ENCODE assay signal across 24 cellular contexts in genomic region chr5:10676224-10676623, GRCh38.
DNase-seq lines count a peak whose midpoint lies in the region; ATAC-seq and TF ChIP-seq lines count a peak whose summit lies in the region.
"Had no signal": no experiment of that assay in that cellular context is flagged by ENCODE, and none has a peak within 500 bp of the region (broad histone marks: within the 10 kb centered on the region; RNA-seq: fewer than 3 reads in every experiment).

No MANE protein-coding gene starts in this region.

- no peak for TF ChIP-seq CTCF in A673 (conservative IDR thresholded peaks at IDR 0.05; ENCODE audit: low read depth, low read length)

- BruUV-seq in A673 (replicated peaks; lab: Mats Ljungman, UMichigan), result no TSS peak

- no peaks in the 10 kb centered on the region for H3K9me3 ChIP-seq in A673 (ENCODE audit: low read depth, low read length, poor library complexity, severe bottlenecking)
- H3K9me3 ChIP-seq: BLaER1 had no signal

- H3K27ac ChIP-seq in A673 (ENCODE audit: low read depth, low read length, poor library complexity, severe bottlenecking), result no peak overlapping the region
- H3K27ac ChIP-seq: BLaER1, brain microvascular endothelial cell, skin epidermis had no signal

- peaks cover 4% of the 10 kb centered on the region for H3K4me1 ChIP-seq in A673 (ENCODE audit: insufficient read depth, low read length, poor library complexity, severe bottlenecking)

- CTCF ChIA-PET in A673 (lab: Charles Lee), result no interaction called here

- peaks cover 7% of the 10 kb centered on the region for H3K36me3 ChIP-seq in A673 (ENCODE audit: insufficient read depth, low read length, poor library complexity, severe bottlenecking)

- ATAC-seq in HG03039 (IDR thresholded peaks at IDR 0.05; ENCODE audit: unreplicated experiment), result no peak
- ATAC-seq: GM23338; naive thymus-derived CD8-positive, alpha-beta T cell had no signal

- intact Hi-C loops in A673 (cut with micrococcal nuclease; ENCODE audit: unreplicated experiment), result no loop called here

- POLR2A ChIA-PET in A673 (lab: Charles Lee; ENCODE audit: low non-redundant PET), result no interaction called here

- no peaks in the 10 kb centered on the region for H3K27me3 ChIP-seq in A673 (replicated peaks; ENCODE audit: insufficient read depth, low read depth, low read length, poor library complexity)
- H3K27me3 ChIP-seq: BLaER1, brain microvascular endothelial cell had no signal

- H3K4me3 ChIP-seq in A673 (ENCODE audit: low read depth, low read length, poor library complexity, severe bottlenecking), result no peak overlapping the region
- H3K4me3 ChIP-seq: BLaER1, GM23338, skin epidermis had no signal

- peak; percentile 12 for DNase-seq in A673 (ENCODE audit: low spot score)
- DNase-seq in Daoy (ENCODE audit: low read depth), result peak; percentile 24
- peak; percentile 14 for DNase-seq in NCI-H524 treated with DMSO at 0.1 percent for 48 hours (lab: John Stamatoyannopoulos, UW)
- DNase-seq in islet precursor cell, result peak; percentile 48
- DNase-seq in kidney tubule cell (ENCODE audit: low spot score), result no peak
- DNase-seq in effector CD4-positive, alpha-beta T cell, result no peak
- DNase-seq in glomerular visceral epithelial cell (ENCODE audit: extremely low spot score), result no peak
- DNase-seq: activated CD4-positive, alpha-beta T cell treated with anti-CD3 and anti-CD28 coated beads, Interleukin-2, amount 50 U/mL, for 1 hour; activated naive CD4-positive, alpha-beta T cell treated with Interleukin-2 at 50 U/mL for 16 hours; brain microvascular endothelial cell; GDM1; HFFc6; Kasumi-1; midbrain; naive thymus-derived CD8-positive, alpha-beta T cell; NCI-H187 treated with DMSO at 0.1 percent for 48 hours; NCI-H2227 treated with DMSO at 0.1 percent for 48 hours; OCI-M1; Right ventricle myocardium superior; T1000 had no signal

Comparison
In these comparisons a context has a peak if more than half of its experiments do, and no peak if none do; other contexts are left out.
1. DNase-seq: peak in A673 (single experiment), Daoy (single experiment), NCI-H524 treated with DMSO at 0.1 percent for 48 hours (single experiment) and islet precursor cell (single experiment); none in kidney tubule cell (single experiment), effector CD4-positive, alpha-beta T cell (single experiment) and glomerular visceral epithelial cell (single experiment).